Comparison of ENCODE assay signal across 10 cellular contexts in the genomic region with DNA sequence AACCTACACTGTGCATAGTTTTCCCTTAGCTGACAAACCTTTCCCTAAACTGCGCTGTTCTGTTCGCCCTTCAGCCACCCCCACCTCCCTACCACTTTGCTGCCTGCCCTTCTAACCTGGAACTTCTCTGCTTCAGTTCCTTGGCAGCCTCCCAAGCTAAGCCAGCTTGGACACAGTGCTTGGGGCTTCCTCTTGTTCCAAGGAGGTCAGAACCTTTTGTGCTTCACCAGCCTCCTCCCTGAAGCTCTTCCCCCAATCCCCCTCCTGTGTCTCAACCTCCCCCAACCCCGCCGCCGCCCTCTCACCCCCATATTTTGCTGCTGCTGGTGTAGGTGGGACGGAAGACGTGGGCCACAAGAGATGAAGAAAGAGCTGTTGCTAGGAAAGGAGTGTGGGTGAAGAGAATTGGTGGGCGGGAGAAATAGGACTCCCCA. TPM values are rescaled to one million over a fixed set of nuclear protein-coding genes. Genes with fewer than 3 reads are reported as not detected.
DNase-seq lines count a peak whose midpoint lies in the region; ATAC-seq, FAIRE-seq and TF ChIP-seq lines count a peak whose summit lies in the region.
"Had no signal": no experiment of that assay in that cellular context is flagged by ENCODE, and none has a peak within 500 bp of the region (broad histone marks: within the 10 kb centered on the region; RNA-seq: fewer than 3 reads in every experiment).

No MANE protein-coding gene starts in this region.

- peaks cover 16 to 38% (median 28%) of the 10 kb centered on the region in 4 donors for H3K4me1 Mint-ChIP-seq in naive thymus-derived CD8-positive, alpha-beta T cell

- H3K9me1 ChIP-seq in endothelial cell of umbilical vein (replicated peaks; ENCODE audit: control insufficient read depth, extremely low read depth, insufficient read depth, low read length) = no peaks in the 10 kb centered on the region

- BruUV-seq in endothelial cell of umbilical vein (replicated peaks; lab: Mats Ljungman, UMichigan) = no TSS peak

- H3K36me3 Mint-ChIP-seq in naive thymus-derived CD8-positive, alpha-beta T cell = no peaks in the 10 kb centered on the region

- dilution Hi-C loops in endothelial cell of umbilical vein (cut with MboI; ENCODE audit: extremely low pct_ligation_motif_present, low sequenced_read_pairs) = no loop called here

- intact Hi-C loops in endothelial cell of umbilical vein (cut with micrococcal nuclease) (no loop called here), vagina (cut with DNase I) (no loop called here)

- H3K4me3 ChIP-seq in endothelial cell of umbilical vein (replicated peaks in 1 of 3; ENCODE audit: insufficient read depth in 1 of 3, low read depth in 1 of 3, low read length in 3 of 3) (no peak overlapping the region), vagina (no peak overlapping the region)

- TF ChIP-seq CTCF in endothelial cell of umbilical vein (IDR thresholded peaks at IDR 0.05; ENCODE audit: extremely low read depth in 1 of 2, insufficient read depth in 1 of 2, low read depth in 1 of 2, low read length in 2 of 2) = no peak
- no peak for TF ChIP-seq CTCF in vagina (IDR thresholded peaks at IDR 0.05)

- H3K4me2 ChIP-seq in endothelial cell of umbilical vein (ENCODE audit: insufficient read depth, low read length) = peak overlapping the region; percentile 12

- CTCF ChIA-PET in endothelial cell of umbilical vein (lab: Charles Lee) = interaction anchor here (0.7 to 1.3 kb wide), 4 partner anchors 9 to 189 kb away, joined by 3 to 11 read pairs (median 4); a partner anchor contains a TSS

- peak overlapping the region; percentile 32 to 88 (median 72) for H3K27ac Mint-ChIP-seq in naive thymus-derived CD8-positive, alpha-beta T cell

- TF ChIP-seq POLR2A in endothelial cell of umbilical vein (IDR thresholded peaks at IDR 0.05; ENCODE audit: low read depth, low read length) (no peak), vagina (IDR thresholded peaks at IDR 0.05) (no peak)

- no peak overlapping the region for H3K27ac ChIP-seq in endothelial cell of umbilical vein (ENCODE audit: insufficient read depth, low read depth, low read length)
- peak overlapping the region; percentile 40 for H3K27ac ChIP-seq in vagina

- peaks cover 0 to 7% (median 0%) of the 10 kb centered on the region in 5 donors for H3K27me3 Mint-ChIP-seq in naive thymus-derived CD8-positive, alpha-beta T cell

- peak overlapping the region; percentile 43 for H2AFZ ChIP-seq in endothelial cell of umbilical vein (ENCODE audit: low read depth, low read length)

- POLR2A ChIA-PET in endothelial cell of umbilical vein (lab: Charles Lee) = interaction anchor here (0.6 to 0.7 kb wide), 2 partner anchors 77 to 272 kb away, joined by 3 to 4 read pairs; no protein-coding TSS in a partner anchor
- POLR2A ChIA-PET in naive thymus-derived CD8-positive, alpha-beta T cell (lab: Charles Lee) = interaction anchor here (1.3 to 1.7 kb wide), 2 partner anchors 13 to 19 kb away, joined by 3 to 6 read pairs; no protein-coding TSS in a partner anchor

- peaks cover 4% of the 10 kb centered on the region for H3K4me1 ChIP-seq in endothelial cell of umbilical vein (ENCODE audit: control insufficient read depth, extremely low read depth, insufficient read depth, low read length)
- H3K4me1 ChIP-seq in vagina = no peaks in the 10 kb centered on the region

- no peak overlapping the region for H3K9ac ChIP-seq in endothelial cell of umbilical vein (replicated peaks; ENCODE audit: extremely low read depth, insufficient read depth, low read length)

- H3K9me3 Mint-ChIP-seq in naive thymus-derived CD8-positive, alpha-beta T cell = no peaks in the 10 kb centered on the region

- peak; percentile 78 to 82 for ATAC-seq in naive thymus-derived CD8-positive, alpha-beta T cell
- ATAC-seq in GM21529 (IDR thresholded peaks at IDR 0.05; ENCODE audit: unreplicated experiment) = no peak

- no peaks in the 10 kb centered on the region for H3K36me3 ChIP-seq in endothelial cell of umbilical vein (ENCODE audit: control insufficient read depth in 2 of 2, extremely low read depth in 1 of 2, insufficient read depth in 2 of 2, low read length in 2 of 2)
- no peaks in the 10 kb centered on the region for H3K36me3 ChIP-seq in vagina

- no peaks in the 10 kb centered on the region for H4K20me1 ChIP-seq in endothelial cell of umbilical vein (replicated peaks; ENCODE audit: control insufficient read depth, extremely low read depth, insufficient read depth, low read length)

- H3K79me2 ChIP-seq in endothelial cell of umbilical vein (ENCODE audit: control insufficient read depth, insufficient read depth, low read length) = no peaks in the 10 kb centered on the region

- DNase-seq in stimulated activated CD4-positive, alpha-beta T cell treated with anti-CD3 and anti-CD28 coated beads, Interleukin-2, amount 100 ng/mL, for 4 hours (ENCODE audit: low read depth) = peak; percentile 52
- DNase-seq in stimulated activated CD4-positive, alpha-beta T cell treated with anti-CD3 and anti-CD28 coated beads, Interleukin-2, amount 100 ng/mL, for 48 hours = no peak
- DNase-seq in endothelial cell of umbilical vein (ENCODE audit: low read depth, low spot score) (peak; percentile 70), vagina (ENCODE audit: extremely low spot score in 2 of 2) (no peak), NCI-H524 (lab: John Stamatoyannopoulos, UW) (no peak), DMS79 (lab: John Stamatoyannopoulos, UW) (no peak)
- peak in 1 of 10 donors; percentile 19 for DNase-seq in naive thymus-derived CD8-positive, alpha-beta T cell
- DNase-seq: Caco-2 had no signal

- no peaks in the 10 kb centered on the region for H3K9me3 ChIP-seq in endothelial cell of umbilical vein (replicated peaks; ENCODE audit: control insufficient read depth, insufficient read depth, low read length)
- no peaks in the 10 kb centered on the region for H3K9me3 ChIP-seq in vagina
- H3K9me3 ChIP-seq: Caco-2 had no signal

- peak; percentile 79 for FAIRE-seq in endothelial cell of umbilical vein (lab: Jason Lieb, UNC)
- FAIRE-seq: endometrium had no signal

- peak overlapping the region in 9 of 10 donors; percentile 27 to 79 (median 55) for H3K4me3 Mint-ChIP-seq in naive thymus-derived CD8-positive, alpha-beta T cell

- H3K27me3 ChIP-seq in endothelial cell of umbilical vein (ENCODE audit: control insufficient read depth in 2 of 2, insufficient read depth in 2 of 2, low read length in 2 of 2) (peaks cover 3 to 8% of the 10 kb centered on the region in 2 experiments), vagina (no peaks in the 10 kb centered on the region)

TF ChIP-seq in endothelial cell of umbilical vein, 7 proteins besides CTCF, POLR2A, EP300 and RAD21:
- TF ChIP-seq, protein P1, sequence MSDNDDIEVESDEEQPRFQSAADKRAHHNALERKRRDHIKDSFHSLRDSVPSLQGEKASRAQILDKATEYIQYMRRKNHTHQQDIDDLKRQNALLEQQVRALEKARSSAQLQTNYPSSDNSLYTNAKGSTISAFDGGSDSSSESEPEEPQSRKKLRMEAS (IDR thresholded peaks at IDR 0.05; ENCODE audit: insufficient read depth, insufficient read length) = no peak
- TF ChIP-seq MYC (IDR thresholded peaks at IDR 0.05; ENCODE audit: low read depth, low read length) (no peak), GATA2 (IDR thresholded peaks at IDR 0.05; ENCODE audit: insufficient read depth, insufficient read length, low read depth, low read length) (no peak), POLR2AphosphoS5 (IDR thresholded peaks at IDR 0.05; ENCODE audit: insufficient read depth, low read depth, low read length) (no peak), EZH2 (IDR thresholded peaks at IDR 0.05; ENCODE audit: borderline replicate concordance, low read depth, low read length, severe bottlenecking) (no peak), JUN (IDR thresholded peaks at IDR 0.05; ENCODE audit: borderline replicate concordance, insufficient read depth, insufficient read length, low read depth) (no peak), FOS (IDR thresholded peaks at IDR 0.05; ENCODE audit: borderline replicate concordance, insufficient read depth, low read length) (no peak)

RNA-seq across cellular contexts. Expression of a gene that starts 8.1 kb away (rescaled TPM):
- 13.7 and 16.5 TPM in 2 replicates for total RNA-seq in endothelial cell of umbilical vein
- polyA plus RNA-seq in endothelial cell of umbilical vein = 4.1 and 4.6 TPM in 2 replicates
- polyA plus RNA-seq in endothelial cell of umbilical vein (2011; cell fraction: cytosol; rRNA removed) = 4.8 and 5.7 TPM in 2 replicates
- 20.6 and 21.6 TPM in 2 replicates for polyA plus RNA-seq in endothelial cell of umbilical vein (2011; cell fraction: nucleus; rRNA removed)
- polyA plus RNA-seq in endothelial cell of umbilical vein (2012) = 8.2 and 10.4 TPM in 2 replicates
- polyA minus RNA-seq in endothelial cell of umbilical vein = 13.9 and 16.0 TPM in 2 replicates
- polyA minus RNA-seq in endothelial cell of umbilical vein (2011; cell fraction: cytosol; rRNA and poly(A)+ RNA removed) = 5.0 TPM
- polyA minus RNA-seq in endothelial cell of umbilical vein (2011; cell fraction: nucleus; rRNA and poly(A)+ RNA removed) = 22.4 and 36.6 TPM in 2 replicates
- total RNA-seq in naive thymus-derived CD8-positive, alpha-beta T cell = 10 to 100 TPM; 14.6 to 17.6 TPM
- polyA plus RNA-seq in naive thymus-derived CD8-positive, alpha-beta T cell = 1 to 10 TPM; 4.8 to 5.4 (median 5.2) TPM
- 11.8 TPM for total RNA-seq in vagina

Comparison
In these comparisons a context has a peak if more than half of its experiments do, and no peak if none do; other contexts are left out.
1. DNase-seq: peak in stimulated activated CD4-positive, alpha-beta T cell treated with anti-CD3 and anti-CD28 coated beads, Interleukin-2, amount 100 ng/mL, for 4 hours (single experiment) and endothelial cell of umbilical vein (single experiment); none in stimulated activated CD4-positive, alpha-beta T cell treated with anti-CD3 and anti-CD28 coated beads, Interleukin-2, amount 100 ng/mL, for 48 hours (0 of 2), vagina (0 of 2), NCI-H524 (0 of 2) and DMS79 (single experiment).